ENCODE assay signal across 1 cellular context in genomic region chr1:33472349-33472980, GRCh38.
TF ChIP-seq lines count a peak whose summit lies in the region.

TSS of gene ZSCAN20 (plus strand) at chr1:33472645. CDS start at chr1:33479289, 6,644 bp downstream.

TF ChIP-seq in K562, 482 proteins besides CTCF, POLR2A, EP300 and RAD21 (continued from another document and continues in another):
- TF ChIP-seq REST (CRISPR knock-in tag; IDR thresholded peaks at IDR 0.05; ENCODE audit: low read depth) (no peak), FIP1L1 (IDR thresholded peaks at IDR 0.05; ENCODE audit: low read depth, low read length, poor library complexity, severe bottlenecking) (no peak), EWSR1 (IDR thresholded peaks at IDR 0.05; ENCODE audit: borderline replicate concordance, low read depth, partially characterized antibody) (no peak), HCFC1 (IDR thresholded peaks at IDR 0.05; ENCODE audit: low read depth, low read length) (peak; percentile 94), TBP (optimal IDR thresholded peaks at IDR 0.05; ENCODE audit: low read depth, low read length) (peak; percentile 44), SIX5 (IDR thresholded peaks at IDR 0.05; ENCODE audit: borderline replicate concordance in 1 of 2, insufficient read depth in 1 of 2, low read depth in 1 of 2, low read length in 2 of 2) (peak; percentile 55 to 65; a peak in 3 of 4 replicates), ZFP91 (CRISPR knock-in tag; IDR thresholded peaks at IDR 0.05) (no peak), KAT8 (IDR thresholded peaks at IDR 0.05; ENCODE audit: low read depth) (no peak), ZNF282 (CRISPR knock-in tag; IDR thresholded peaks at IDR 0.05) (no peak), JUN (IDR thresholded peaks at IDR 0.05; ENCODE audit: borderline replicate concordance, low read depth, low read length) (0 out of 2 replicates have a peak, but pooled peaks have one; percentile 37), JUN (CRISPR knock-in tag; IDR thresholded peaks at IDR 0.05; ENCODE audit: borderline replicate concordance) (no peak), NKRF (IDR thresholded peaks at IDR 0.05; ENCODE audit: borderline replicate concordance) (peak; percentile 53), MCM7 (IDR thresholded peaks at IDR 0.05) (no peak), SP1 (CRISPR knock-in tag; IDR thresholded peaks at IDR 0.05) (peak; percentile 66; the same call in 1 of the 2 replicates), ZNF696 (CRISPR knock-in tag; conservative IDR thresholded peaks at IDR 0.05) (no peak), HMG20B (CRISPR knock-in tag; IDR thresholded peaks at IDR 0.05) (no peak), ZBTB1 (CRISPR knock-in tag; IDR thresholded peaks at IDR 0.05; ENCODE audit: borderline replicate concordance, low read depth) (no peak), GABPB1 (CRISPR knock-in tag; IDR thresholded peaks at IDR 0.05) (peak; percentile 94), DNMT1 (IDR thresholded peaks at IDR 0.05) (no peak), HBP1 (CRISPR knock-in tag; IDR thresholded peaks at IDR 0.05) (peak; percentile 85), PURB (CRISPR knock-in tag; IDR thresholded peaks at IDR 0.05; ENCODE audit: low read depth) (no peak), PYGO2 (tag; IDR thresholded peaks at IDR 0.05) (no peak), TAF7 (tag; IDR thresholded peaks at IDR 0.05) (peak; percentile 57; the same call in 1 of the 2 replicates), MTA3 (IDR thresholded peaks at IDR 0.05; ENCODE audit: borderline replicate concordance) (peak; percentile 31; the same call in 1 of the 2 replicates), ARID4B (CRISPR knock-in tag; IDR thresholded peaks at IDR 0.05) (no peak), PATZ1 (CRISPR knock-in tag; IDR thresholded peaks at IDR 0.05; ENCODE audit: borderline replicate concordance) (no peak), ID3 (CRISPR knock-in tag; IDR thresholded peaks at IDR 0.05) (no peak), ID3 (tag; IDR thresholded peaks at IDR 0.05) (no peak), TBL1XR1 (IDR thresholded peaks at IDR 0.05; ENCODE audit: low read length in 2 of 2) (no peak), ZEB2 (IDR thresholded peaks at IDR 0.05) (peak; percentile 30; the same call in 1 of the 2 replicates), LARP7 (IDR thresholded peaks at IDR 0.05) (0 out of 2 replicates have a peak, but pooled peaks have one; percentile 23), ZMIZ1 (IDR thresholded peaks at IDR 0.05; ENCODE audit: low read depth in 2 of 2, low read length in 2 of 2) (peak in 1 of 2 experiments; percentile 14; a peak in 1 of 4 replicates), XRCC4 (IDR thresholded peaks at IDR 0.05; ENCODE audit: extremely low read depth, insufficient read depth, insufficient read length) (no peak), NONO (IDR thresholded peaks at IDR 0.05; ENCODE audit: low read depth in 2 of 2, low read length in 1 of 2) (no peak), SRF (CRISPR knock-in tag; IDR thresholded peaks at IDR 0.05) (peak in 1 of 2 experiments; percentile 55; a peak in 1 of 4 replicates), MXD1 (CRISPR knock-in tag; IDR thresholded peaks at IDR 0.05; ENCODE audit: borderline replicate concordance, poor library complexity, severe bottlenecking) (no peak), POLR3G (IDR thresholded peaks at IDR 0.05; ENCODE audit: extremely low read depth, insufficient read length, insufficient replicate concordance) (no peak), DLX4 (CRISPR knock-in tag; IDR thresholded peaks at IDR 0.05) (no peak), FOXK1 (CRISPR knock-in tag; IDR thresholded peaks at IDR 0.05; ENCODE audit: borderline replicate concordance) (no peak), GATA2 (CRISPR knock-in tag; IDR thresholded peaks at IDR 0.05) (no peak), POU5F1 (IDR thresholded peaks at IDR 0.05; ENCODE audit: borderline replicate concordance, low read depth, low read length, partially characterized antibody) (no peak)
